In genomic region chr3:130582457-130583155, GRCh38 we compare ENCODE assay signal across 13 cellular contexts.
DNase-seq lines count a peak whose midpoint lies in the region; ATAC-seq, FAIRE-seq and TF ChIP-seq lines count a peak whose summit lies in the region.
"Had no signal": no experiment of that assay in that cellular context is flagged by ENCODE, and none has a peak within 500 bp of the region (broad histone marks: within the 10 kb centered on the region; RNA-seq: fewer than 3 reads in every experiment).

No MANE protein-coding gene starts in this region.

- H3K4me1 ChIP-seq in hepatocyte (ENCODE audit: insufficient read depth) (no peaks in the 10 kb centered on the region), ovary (ENCODE audit: insufficient read depth) (peaks cover 3% of the 10 kb centered on the region)
- H3K4me1 ChIP-seq: BLaER1 had no signal

- TF ChIP-seq CTCF in hepatocyte (IDR thresholded peaks at IDR 0.05; ENCODE audit: poor library complexity), result no peak
- no peak for TF ChIP-seq CTCF in ovary (IDR thresholded peaks at IDR 0.05)

- no peak overlapping the region for H3K4me3 ChIP-seq in hepatocyte
- H3K4me3 ChIP-seq in ovary, result no peak overlapping the region
- H3K4me3 ChIP-seq: BLaER1 had no signal

- no peaks in the 10 kb centered on the region for H3K9me2 ChIP-seq in hepatocyte (replicated peaks; ENCODE audit: insufficient read depth)

- no peak for FAIRE-seq in urothelium cell line (lab: Jason Lieb, UNC)

- no peak overlapping the region for H3K4me3 Mint-ChIP-seq in T-helper 2 cell treated with Interferon-gamma antibody and Interleukin-4, amounts not matched to agents 5 μg/mL and 100 μg/mL, for 36 hours

- H3K9me3 ChIP-seq in hepatocyte (ENCODE audit: low read depth) (no peaks in the 10 kb centered on the region), ovary (no peaks in the 10 kb centered on the region)
- H3K9me3 ChIP-seq: BLaER1 had no signal

- H3K36me3 ChIP-seq in hepatocyte (replicated peaks; ENCODE audit: insufficient read depth, low read depth), result no peaks in the 10 kb centered on the region
- H3K36me3 ChIP-seq in ovary, result no peaks in the 10 kb centered on the region
- H3K36me3 ChIP-seq: BLaER1 had no signal

- H3K27ac Mint-ChIP-seq in T-helper 2 cell treated with Interferon-gamma antibody and Interleukin-4, amounts not matched to agents 5 μg/mL and 100 μg/mL, for 36 hours, result no peak overlapping the region

- no peak overlapping the region for H2AFZ ChIP-seq in hepatocyte

- no peaks in the 10 kb centered on the region for H4K20me1 ChIP-seq in hepatocyte (ENCODE audit: insufficient read depth, poor library complexity, severe bottlenecking)
- H4K20me1 ChIP-seq: BLaER1 had no signal

- peak overlapping the region; percentile 8 for H3K27ac ChIP-seq in hepatocyte
- H3K27ac ChIP-seq in ovary, result no peak overlapping the region
- H3K27ac ChIP-seq: BLaER1 had no signal

- H3K79me2 ChIP-seq in hepatocyte, result no peaks in the 10 kb centered on the region

- no peak for TF ChIP-seq POLR2A in ovary (IDR thresholded peaks at IDR 0.05)

- no peaks in the 10 kb centered on the region for H3K4me1 Mint-ChIP-seq in T-helper 2 cell treated with Interferon-gamma antibody and Interleukin-4, amounts not matched to agents 5 μg/mL and 100 μg/mL, for 36 hours (ENCODE audit: low read depth)

- DNase-seq in hepatocyte (ENCODE audit: low spot score), result peak; percentile 30
- no peak for DNase-seq in ovary
- DNase-seq in urothelium cell line (ENCODE audit: low spot score), result no peak
- no peak for DNase-seq in T-helper 2 cell treated with Interferon-gamma antibody and Interleukin-4, amounts not matched to agents 5 μg/mL and 100 μg/mL, for 36 hours (ENCODE audit: low spot score)
- DNase-seq in COR-L47 (lab: John Stamatoyannopoulos, UW), result no peak
- DNase-seq: activated CD4-positive, alpha-beta T cell treated with anti-CD3 and anti-CD28 coated beads for 1 hour; activated gamma-delta T cell; NCI-H2029; stimulated activated naive CD4-positive, alpha-beta T cell treated with Interleukin-2 at 50 U/mL for 16 hours had no signal

- no peaks in the 10 kb centered on the region for H3K27me3 ChIP-seq in hepatocyte
- no peaks in the 10 kb centered on the region for H3K27me3 ChIP-seq in ovary
- H3K27me3 ChIP-seq: BLaER1 had no signal

- intact Hi-C loops in ovary (cut with DNase I), result no loop called here

- no peak for TF ChIP-seq EP300 in ovary (IDR thresholded peaks at IDR 0.05)

- H3K9me3 Mint-ChIP-seq in T-helper 2 cell treated with Interferon-gamma antibody and Interleukin-4, amounts not matched to agents 5 μg/mL and 100 μg/mL, for 36 hours, result no peaks in the 10 kb centered on the region

- peaks cover 12% of the 10 kb centered on the region for H3K27me3 Mint-ChIP-seq in T-helper 2 cell treated with Interferon-gamma antibody and Interleukin-4, amounts not matched to agents 5 μg/mL and 100 μg/mL, for 36 hours (ENCODE audit: low read depth)

- peak; percentile 93 for ATAC-seq in GM18519 (IDR thresholded peaks at IDR 0.05; ENCODE audit: low FRiP score, unreplicated experiment)
- peak; percentile 92 for ATAC-seq in GM21529 (IDR thresholded peaks at IDR 0.05; ENCODE audit: unreplicated experiment)
- peak; percentile 73 for ATAC-seq in HG03095 (IDR thresholded peaks at IDR 0.05; ENCODE audit: unreplicated experiment)

- no peak overlapping the region for H3K4me2 ChIP-seq in hepatocyte
- H3K4me2 ChIP-seq: BLaER1 had no signal

- no peaks in the 10 kb centered on the region for H3K36me3 Mint-ChIP-seq in T-helper 2 cell treated with Interferon-gamma antibody and Interleukin-4, amounts not matched to agents 5 μg/mL and 100 μg/mL, for 36 hours (ENCODE audit: low read depth)
